In the genomic region with DNA sequence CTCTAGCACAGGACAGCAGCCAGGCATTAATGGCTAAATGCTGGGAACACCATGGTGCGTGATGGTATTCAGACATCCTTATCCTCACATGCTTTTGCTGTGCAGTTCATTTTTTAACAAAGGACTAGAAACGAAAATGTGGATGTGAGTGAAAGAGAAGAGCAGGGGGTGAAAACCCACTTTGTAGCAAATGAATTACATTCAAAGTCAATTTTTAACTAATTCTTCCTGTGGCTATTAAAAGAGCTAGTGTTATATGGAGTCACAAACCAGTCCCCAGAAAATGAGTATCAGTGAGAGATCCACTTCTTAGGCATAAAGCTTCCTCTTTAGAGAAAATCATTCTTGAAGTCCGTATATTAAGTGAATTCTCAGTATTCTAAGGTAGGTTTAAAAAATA, we compare ENCODE assay signal across 3 cellular contexts.
TF ChIP-seq lines count a peak whose summit lies in the region.

No MANE protein-coding gene starts in this region.

TF ChIP-seq in GM23338, 12 proteins besides CTCF, POLR2A, EP300 and RAD21 (continued from another document and continues in another):
- TF ChIP-seq, protein P1, sequence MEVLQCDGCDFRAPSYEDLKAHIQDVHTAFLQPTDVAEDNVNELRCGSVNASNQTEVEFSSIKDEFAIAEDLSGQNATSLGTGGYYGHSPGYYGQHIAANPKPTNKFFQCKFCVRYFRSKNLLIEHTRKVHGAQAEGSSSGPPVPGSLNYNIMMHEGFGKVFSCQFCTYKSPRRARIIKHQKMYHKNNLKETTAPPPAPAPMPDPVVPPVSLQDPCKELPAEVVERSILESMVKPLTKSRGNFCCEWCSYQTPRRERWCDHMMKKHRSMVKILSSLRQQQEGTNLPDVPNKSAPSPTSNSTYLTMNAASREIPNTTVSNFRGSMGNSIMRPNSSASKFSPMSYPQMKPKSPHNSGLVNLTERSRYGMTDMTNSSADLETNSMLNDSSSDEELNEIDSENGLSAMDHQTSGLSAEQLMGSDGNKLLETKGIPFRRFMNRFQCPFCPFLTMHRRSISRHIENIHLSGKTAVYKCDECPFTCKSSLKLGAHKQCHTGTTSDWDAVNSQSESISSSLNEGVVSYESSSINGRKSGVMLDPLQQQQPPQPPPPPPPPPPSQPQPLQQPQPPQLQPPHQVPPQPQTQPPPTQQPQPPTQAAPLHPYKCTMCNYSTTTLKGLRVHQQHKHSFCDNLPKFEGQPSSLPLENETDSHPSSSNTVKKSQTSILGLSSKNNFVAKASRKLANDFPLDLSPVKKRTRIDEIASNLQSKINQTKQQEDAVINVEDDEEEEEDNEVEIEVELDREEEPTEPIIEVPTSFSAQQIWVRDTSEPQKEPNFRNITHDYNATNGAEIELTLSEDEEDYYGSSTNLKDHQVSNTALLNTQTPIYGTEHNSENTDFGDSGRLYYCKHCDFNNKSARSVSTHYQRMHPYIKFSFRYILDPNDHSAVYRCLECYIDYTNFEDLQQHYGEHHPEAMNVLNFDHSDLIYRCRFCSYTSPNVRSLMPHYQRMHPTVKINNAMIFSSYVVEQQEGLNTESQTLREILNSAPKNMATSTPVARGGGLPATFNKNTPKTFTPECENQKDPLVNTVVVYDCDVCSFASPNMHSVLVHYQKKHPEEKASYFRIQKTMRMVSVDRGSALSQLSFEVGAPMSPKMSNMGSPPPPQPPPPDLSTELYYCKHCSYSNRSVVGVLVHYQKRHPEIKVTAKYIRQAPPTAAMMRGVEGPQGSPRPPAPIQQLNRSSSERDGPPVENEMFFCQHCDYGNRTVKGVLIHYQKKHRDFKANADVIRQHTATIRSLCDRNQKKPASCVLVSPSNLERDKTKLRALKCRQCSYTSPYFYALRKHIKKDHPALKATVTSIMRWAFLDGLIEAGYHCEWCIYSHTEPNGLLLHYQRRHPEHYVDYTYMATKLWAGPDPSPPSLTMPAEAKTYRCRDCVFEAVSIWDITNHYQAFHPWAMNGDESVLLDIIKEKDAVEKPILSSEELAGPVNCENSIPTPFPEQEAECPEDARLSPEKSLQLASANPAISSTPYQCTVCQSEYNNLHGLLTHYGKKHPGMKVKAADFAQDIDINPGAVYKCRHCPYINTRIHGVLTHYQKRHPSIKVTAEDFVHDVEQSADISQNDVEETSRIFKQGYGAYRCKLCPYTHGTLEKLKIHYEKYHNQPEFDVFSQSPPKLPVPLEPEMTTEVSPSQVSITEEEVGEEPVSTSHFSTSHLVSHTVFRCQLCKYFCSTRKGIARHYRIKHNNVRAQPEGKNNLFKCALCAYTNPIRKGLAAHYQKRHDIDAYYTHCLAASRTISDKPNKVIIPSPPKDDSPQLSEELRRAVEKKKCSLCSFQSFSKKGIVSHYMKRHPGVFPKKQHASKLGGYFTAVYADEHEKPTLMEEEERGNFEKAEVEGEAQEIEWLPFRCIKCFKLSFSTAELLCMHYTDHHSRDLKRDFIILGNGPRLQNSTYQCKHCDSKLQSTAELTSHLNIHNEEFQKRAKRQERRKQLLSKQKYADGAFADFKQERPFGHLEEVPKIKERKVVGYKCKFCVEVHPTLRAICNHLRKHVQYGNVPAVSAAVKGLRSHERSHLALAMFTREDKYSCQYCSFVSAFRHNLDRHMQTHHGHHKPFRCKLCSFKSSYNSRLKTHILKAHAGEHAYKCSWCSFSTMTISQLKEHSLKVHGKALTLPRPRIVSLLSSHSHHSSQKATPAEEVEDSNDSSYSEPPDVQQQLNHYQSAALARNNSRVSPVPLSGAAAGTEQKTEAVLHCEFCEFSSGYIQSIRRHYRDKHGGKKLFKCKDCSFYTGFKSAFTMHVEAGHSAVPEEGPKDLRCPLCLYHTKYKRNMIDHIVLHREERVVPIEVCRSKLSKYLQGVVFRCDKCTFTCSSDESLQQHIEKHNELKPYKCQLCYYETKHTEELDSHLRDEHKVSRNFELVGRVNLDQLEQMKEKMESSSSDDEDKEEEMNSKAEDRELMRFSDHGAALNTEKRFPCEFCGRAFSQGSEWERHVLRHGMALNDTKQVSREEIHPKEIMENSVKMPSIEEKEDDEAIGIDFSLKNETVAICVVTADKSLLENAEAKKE (CRISPR knock-in tag; IDR thresholded peaks at IDR 0.05), result no peak
- TF ChIP-seq CREB1 (CRISPR knock-in tag; IDR thresholded peaks at IDR 0.05; ENCODE audit: low read depth), result no peak

TF ChIP-seq in SK-N-SH treated with all-trans-retinoic acid at 6 μM for 48 hours, 23 proteins besides CTCF, POLR2A, EP300 and RAD21 (continued from another document):
- TF ChIP-seq, protein P2, sequence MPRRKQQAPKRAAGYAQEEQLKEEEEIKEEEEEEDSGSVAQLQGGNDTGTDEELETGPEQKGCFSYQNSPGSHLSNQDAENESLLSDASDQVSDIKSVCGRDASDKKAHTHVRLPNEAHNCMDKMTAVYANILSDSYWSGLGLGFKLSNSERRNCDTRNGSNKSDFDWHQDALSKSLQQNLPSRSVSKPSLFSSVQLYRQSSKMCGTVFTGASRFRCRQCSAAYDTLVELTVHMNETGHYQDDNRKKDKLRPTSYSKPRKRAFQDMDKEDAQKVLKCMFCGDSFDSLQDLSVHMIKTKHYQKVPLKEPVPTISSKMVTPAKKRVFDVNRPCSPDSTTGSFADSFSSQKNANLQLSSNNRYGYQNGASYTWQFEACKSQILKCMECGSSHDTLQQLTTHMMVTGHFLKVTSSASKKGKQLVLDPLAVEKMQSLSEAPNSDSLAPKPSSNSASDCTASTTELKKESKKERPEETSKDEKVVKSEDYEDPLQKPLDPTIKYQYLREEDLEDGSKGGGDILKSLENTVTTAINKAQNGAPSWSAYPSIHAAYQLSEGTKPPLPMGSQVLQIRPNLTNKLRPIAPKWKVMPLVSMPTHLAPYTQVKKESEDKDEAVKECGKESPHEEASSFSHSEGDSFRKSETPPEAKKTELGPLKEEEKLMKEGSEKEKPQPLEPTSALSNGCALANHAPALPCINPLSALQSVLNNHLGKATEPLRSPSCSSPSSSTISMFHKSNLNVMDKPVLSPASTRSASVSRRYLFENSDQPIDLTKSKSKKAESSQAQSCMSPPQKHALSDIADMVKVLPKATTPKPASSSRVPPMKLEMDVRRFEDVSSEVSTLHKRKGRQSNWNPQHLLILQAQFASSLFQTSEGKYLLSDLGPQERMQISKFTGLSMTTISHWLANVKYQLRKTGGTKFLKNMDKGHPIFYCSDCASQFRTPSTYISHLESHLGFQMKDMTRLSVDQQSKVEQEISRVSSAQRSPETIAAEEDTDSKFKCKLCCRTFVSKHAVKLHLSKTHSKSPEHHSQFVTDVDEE (CRISPR knock-in tag; IDR thresholded peaks at IDR 0.05), result no peak
- TF ChIP-seq, protein P3, sequence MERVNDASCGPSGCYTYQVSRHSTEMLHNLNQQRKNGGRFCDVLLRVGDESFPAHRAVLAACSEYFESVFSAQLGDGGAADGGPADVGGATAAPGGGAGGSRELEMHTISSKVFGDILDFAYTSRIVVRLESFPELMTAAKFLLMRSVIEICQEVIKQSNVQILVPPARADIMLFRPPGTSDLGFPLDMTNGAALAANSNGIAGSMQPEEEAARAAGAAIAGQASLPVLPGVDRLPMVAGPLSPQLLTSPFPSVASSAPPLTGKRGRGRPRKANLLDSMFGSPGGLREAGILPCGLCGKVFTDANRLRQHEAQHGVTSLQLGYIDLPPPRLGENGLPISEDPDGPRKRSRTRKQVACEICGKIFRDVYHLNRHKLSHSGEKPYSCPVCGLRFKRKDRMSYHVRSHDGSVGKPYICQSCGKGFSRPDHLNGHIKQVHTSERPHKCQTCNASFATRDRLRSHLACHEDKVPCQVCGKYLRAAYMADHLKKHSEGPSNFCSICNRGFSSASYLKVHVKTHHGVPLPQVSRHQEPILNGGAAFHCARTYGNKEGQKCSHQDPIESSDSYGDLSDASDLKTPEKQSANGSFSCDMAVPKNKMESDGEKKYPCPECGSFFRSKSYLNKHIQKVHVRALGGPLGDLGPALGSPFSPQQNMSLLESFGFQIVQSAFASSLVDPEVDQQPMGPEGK (CRISPR knock-in tag; IDR thresholded peaks at IDR 0.05; ENCODE audit: borderline replicate concordance), result no peak
- TF ChIP-seq TOX (CRISPR knock-in tag; IDR thresholded peaks at IDR 0.05; ENCODE audit: borderline replicate concordance), result no peak
- TF ChIP-seq, protein P4, sequence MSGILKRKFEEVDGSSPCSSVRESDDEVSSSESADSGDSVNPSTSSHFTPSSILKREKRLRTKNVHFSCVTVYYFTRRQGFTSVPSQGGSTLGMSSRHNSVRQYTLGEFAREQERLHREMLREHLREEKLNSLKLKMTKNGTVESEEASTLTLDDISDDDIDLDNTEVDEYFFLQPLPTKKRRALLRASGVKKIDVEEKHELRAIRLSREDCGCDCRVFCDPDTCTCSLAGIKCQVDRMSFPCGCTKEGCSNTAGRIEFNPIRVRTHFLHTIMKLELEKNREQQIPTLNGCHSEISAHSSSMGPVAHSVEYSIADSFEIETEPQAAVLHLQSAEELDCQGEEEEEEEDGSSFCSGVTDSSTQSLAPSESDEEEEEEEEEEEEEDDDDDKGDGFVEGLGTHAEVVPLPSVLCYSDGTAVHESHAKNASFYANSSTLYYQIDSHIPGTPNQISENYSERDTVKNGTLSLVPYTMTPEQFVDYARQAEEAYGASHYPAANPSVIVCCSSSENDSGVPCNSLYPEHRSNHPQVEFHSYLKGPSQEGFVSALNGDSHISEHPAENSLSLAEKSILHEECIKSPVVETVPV (CRISPR knock-in tag; IDR thresholded peaks at IDR 0.05), result no peak
- no peak for TF ChIP-seq OSR1 (CRISPR knock-in tag; IDR thresholded peaks at IDR 0.05)
- TF ChIP-seq ISL1 (CRISPR knock-in tag; IDR thresholded peaks at IDR 0.05), result no peak
- no peak for TF ChIP-seq ARNTL (CRISPR knock-in tag; IDR thresholded peaks at IDR 0.05; ENCODE audit: borderline replicate concordance, low read depth)
- TF ChIP-seq GLIS3 (CRISPR knock-in tag; IDR thresholded peaks at IDR 0.05), result no peak
- no peak for TF ChIP-seq ZC3H10 (CRISPR knock-in tag; IDR thresholded peaks at IDR 0.05)
- TF ChIP-seq ZNF8 (CRISPR knock-in tag; IDR thresholded peaks at IDR 0.05), result no peak
- TF ChIP-seq ESRRG (CRISPR knock-in tag; IDR thresholded peaks at IDR 0.05), result no peak
- no peak for TF ChIP-seq ZNF565 (CRISPR knock-in tag; conservative IDR thresholded peaks at IDR 0.05; ENCODE audit: low read depth)

TF ChIP-seq in WTC11, 78 proteins besides CTCF, POLR2A, EP300 and RAD21 (continued from another document):
- TF ChIP-seq SP1 (CRISPR knock-in tag; conservative IDR thresholded peaks at IDR 0.05), result no peak
- TF ChIP-seq ZNF423 (CRISPR knock-in tag; IDR thresholded peaks at IDR 0.05), result no peak
- TF ChIP-seq, protein P5, sequence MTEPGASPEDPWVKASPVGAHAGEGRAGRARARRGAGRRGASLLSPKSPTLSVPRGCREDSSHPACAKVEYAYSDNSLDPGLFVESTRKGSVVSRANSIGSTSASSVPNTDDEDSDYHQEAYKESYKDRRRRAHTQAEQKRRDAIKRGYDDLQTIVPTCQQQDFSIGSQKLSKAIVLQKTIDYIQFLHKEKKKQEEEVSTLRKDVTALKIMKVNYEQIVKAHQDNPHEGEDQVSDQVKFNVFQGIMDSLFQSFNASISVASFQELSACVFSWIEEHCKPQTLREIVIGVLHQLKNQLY (CRISPR knock-in tag; IDR thresholded peaks at IDR 0.05), result no peak
- no peak for TF ChIP-seq ZNF232 (CRISPR knock-in tag; IDR thresholded peaks at IDR 0.05)
- TF ChIP-seq, protein P6, sequence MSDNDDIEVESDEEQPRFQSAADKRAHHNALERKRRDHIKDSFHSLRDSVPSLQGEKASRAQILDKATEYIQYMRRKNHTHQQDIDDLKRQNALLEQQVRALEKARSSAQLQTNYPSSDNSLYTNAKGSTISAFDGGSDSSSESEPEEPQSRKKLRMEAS (CRISPR knock-in tag; IDR thresholded peaks at IDR 0.05), result no peak
- no peak for TF ChIP-seq ZNF671 (CRISPR knock-in tag; IDR thresholded peaks at IDR 0.05)
- TF ChIP-seq TEAD1 (CRISPR knock-in tag; IDR thresholded peaks at IDR 0.05), result no peak
- no peak for TF ChIP-seq RELA (CRISPR knock-in tag; IDR thresholded peaks at IDR 0.05; ENCODE audit: borderline replicate concordance)
- TF ChIP-seq NFATC4 (CRISPR knock-in tag; IDR thresholded peaks at IDR 0.05), result no peak
- no peak for TF ChIP-seq NR1H2 (CRISPR knock-in tag; IDR thresholded peaks at IDR 0.05)
- TF ChIP-seq, protein P7, sequence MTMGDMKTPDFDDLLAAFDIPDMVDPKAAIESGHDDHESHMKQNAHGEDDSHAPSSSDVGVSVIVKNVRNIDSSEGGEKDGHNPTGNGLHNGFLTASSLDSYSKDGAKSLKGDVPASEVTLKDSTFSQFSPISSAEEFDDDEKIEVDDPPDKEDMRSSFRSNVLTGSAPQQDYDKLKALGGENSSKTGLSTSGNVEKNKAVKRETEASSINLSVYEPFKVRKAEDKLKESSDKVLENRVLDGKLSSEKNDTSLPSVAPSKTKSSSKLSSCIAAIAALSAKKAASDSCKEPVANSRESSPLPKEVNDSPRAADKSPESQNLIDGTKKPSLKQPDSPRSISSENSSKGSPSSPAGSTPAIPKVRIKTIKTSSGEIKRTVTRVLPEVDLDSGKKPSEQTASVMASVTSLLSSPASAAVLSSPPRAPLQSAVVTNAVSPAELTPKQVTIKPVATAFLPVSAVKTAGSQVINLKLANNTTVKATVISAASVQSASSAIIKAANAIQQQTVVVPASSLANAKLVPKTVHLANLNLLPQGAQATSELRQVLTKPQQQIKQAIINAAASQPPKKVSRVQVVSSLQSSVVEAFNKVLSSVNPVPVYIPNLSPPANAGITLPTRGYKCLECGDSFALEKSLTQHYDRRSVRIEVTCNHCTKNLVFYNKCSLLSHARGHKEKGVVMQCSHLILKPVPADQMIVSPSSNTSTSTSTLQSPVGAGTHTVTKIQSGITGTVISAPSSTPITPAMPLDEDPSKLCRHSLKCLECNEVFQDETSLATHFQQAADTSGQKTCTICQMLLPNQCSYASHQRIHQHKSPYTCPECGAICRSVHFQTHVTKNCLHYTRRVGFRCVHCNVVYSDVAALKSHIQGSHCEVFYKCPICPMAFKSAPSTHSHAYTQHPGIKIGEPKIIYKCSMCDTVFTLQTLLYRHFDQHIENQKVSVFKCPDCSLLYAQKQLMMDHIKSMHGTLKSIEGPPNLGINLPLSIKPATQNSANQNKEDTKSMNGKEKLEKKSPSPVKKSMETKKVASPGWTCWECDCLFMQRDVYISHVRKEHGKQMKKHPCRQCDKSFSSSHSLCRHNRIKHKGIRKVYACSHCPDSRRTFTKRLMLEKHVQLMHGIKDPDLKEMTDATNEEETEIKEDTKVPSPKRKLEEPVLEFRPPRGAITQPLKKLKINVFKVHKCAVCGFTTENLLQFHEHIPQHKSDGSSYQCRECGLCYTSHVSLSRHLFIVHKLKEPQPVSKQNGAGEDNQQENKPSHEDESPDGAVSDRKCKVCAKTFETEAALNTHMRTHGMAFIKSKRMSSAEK (CRISPR knock-in tag; IDR thresholded peaks at IDR 0.05; ENCODE audit: borderline replicate concordance), result no peak
- no peak for TF ChIP-seq ZNF416 (CRISPR knock-in tag; IDR thresholded peaks at IDR 0.05)
TF ChIP-seq in WTC11: peak in this region for 0.
